In the genomic region with DNA sequence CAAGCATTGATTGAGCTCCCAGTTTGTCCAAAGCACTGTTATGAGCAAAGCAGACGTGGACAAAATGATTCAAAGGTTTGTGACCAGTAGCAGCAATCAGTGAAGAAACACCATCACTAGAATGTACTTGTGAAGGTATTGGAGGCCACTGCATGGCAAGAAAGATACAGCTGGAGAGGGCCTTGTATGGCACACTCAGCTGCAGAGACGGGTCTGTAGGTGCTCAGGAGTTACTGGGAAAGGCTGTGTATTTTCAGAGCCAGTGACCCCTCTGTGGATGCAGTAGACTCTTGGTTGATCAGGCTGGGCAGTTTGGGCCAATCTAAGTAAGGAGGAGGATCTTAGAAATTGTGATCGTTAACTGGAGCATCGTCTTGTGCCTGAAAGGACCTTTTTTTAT, we compare ENCODE assay signal across 27 cellular contexts.
"Had no signal": no experiment of that assay in that cellular context is flagged by ENCODE, and none has a peak within 500 bp of the region (broad histone marks: within the 10 kb centered on the region; RNA-seq: fewer than 3 reads in every experiment).

No MANE protein-coding gene starts in this region.

- ATAC-seq: foreskin keratinocyte, heart right ventricle, left lung, mucosa of descending colon, psoas muscle, T-cell had no signal

- DNase-seq: activated CD4-positive, alpha-beta T cell treated with anti-CD3 and anti-CD28 coated beads for 4 hours; activated CD4-positive, alpha-beta T cell treated with anti-CD3 and anti-CD28 coated beads, Interleukin-2, amount 50 U/mL, for 4 hours; activated CD8-positive, alpha-beta memory T cell treated with anti-CD3 and anti-CD28 coated beads for 24 hours; activated effector memory CD4-positive, alpha-beta T cell treated with Interleukin-2 at 50 U/mL for 16 hours; activated naive CD4-positive, alpha-beta T cell treated with anti-CD3 and anti-CD28 coated beads for 36 hours; activated naive CD8-positive, alpha-beta T cell treated with anti-CD3 and anti-CD28 coated beads, Interleukin-2, amount 10 ng/mL, durations not matched to agents 7 days and 5 days; brain microvascular endothelial cell; caudate nucleus; foreskin keratinocyte; heart right ventricle; kidney glomerular epithelial cell; left lung; mesendoderm; mucosa of descending colon; nucleus accumbens; psoas muscle; stimulated activated CD4-positive, alpha-beta T cell treated with anti-CD3 and anti-CD28 coated beads, Interleukin-15, amount 100 ng/mL, for 24 hours; stimulated activated CD4-positive, alpha-beta T cell treated with anti-CD3 and anti-CD28 coated beads, Interleukin-2, amount 100 ng/mL, for 24 hours; stimulated activated naive CD4-positive, alpha-beta T cell; T-cell; testis; transverse colon; uterus had no signal

- H3K27ac Mint-ChIP-seq: activated naive CD4-positive, alpha-beta T cell treated with anti-CD3 and anti-CD28 coated beads for 36 hours; activated naive CD8-positive, alpha-beta T cell treated with anti-CD3 and anti-CD28 coated beads, Interleukin-2, amount 10 ng/mL, durations not matched to agents 7 days and 5 days; endodermal cell; T-helper 2 cell treated with Interferon-gamma antibody and Interleukin-4, amounts not matched to agents 5 μg/mL and 100 μg/mL, for 36 hours had no signal

- H3K27me3 Mint-ChIP-seq: activated naive CD8-positive, alpha-beta T cell treated with anti-CD3 and anti-CD28 coated beads, Interleukin-2, amount 10 ng/mL, durations not matched to agents 7 days and 5 days; dendritic cell treated with granulocyte-macrophage colony-stimulating factor and Interleukin-4, amounts not matched to agents 40 ng/mL and 50 ng/mL, for 4 days; T-cell had no signal

- H3K9me3 Mint-ChIP-seq: activated naive CD4-positive, alpha-beta T cell treated with anti-CD3 and anti-CD28 coated beads for 36 hours; activated naive CD8-positive, alpha-beta T cell treated with anti-CD3 and anti-CD28 coated beads, Interleukin-2, amount 10 ng/mL, durations not matched to agents 7 days and 5 days; dendritic cell treated with granulocyte-macrophage colony-stimulating factor and Interleukin-4, amounts not matched to agents 40 ng/mL and 50 ng/mL, for 4 days; endodermal cell; neural crest cell; T-cell; T-helper 2 cell treated with Interferon-gamma antibody and Interleukin-4, amounts not matched to agents 5 μg/mL and 100 μg/mL, for 36 hours had no signal

- H3K4me3 Mint-ChIP-seq: activated naive CD4-positive, alpha-beta T cell treated with anti-CD3 and anti-CD28 coated beads for 36 hours; activated naive CD8-positive, alpha-beta T cell treated with anti-CD3 and anti-CD28 coated beads, Interleukin-2, amount 10 ng/mL, durations not matched to agents 7 days and 5 days; dendritic cell treated with granulocyte-macrophage colony-stimulating factor and Interleukin-4, amounts not matched to agents 40 ng/mL and 50 ng/mL, for 4 days; endodermal cell; neural crest cell; T-cell; T-helper 2 cell treated with Interferon-gamma antibody and Interleukin-4, amounts not matched to agents 5 μg/mL and 100 μg/mL, for 36 hours had no signal
